Comparison of ENCODE assay signal across 13 cellular contexts in the genomic region with DNA sequence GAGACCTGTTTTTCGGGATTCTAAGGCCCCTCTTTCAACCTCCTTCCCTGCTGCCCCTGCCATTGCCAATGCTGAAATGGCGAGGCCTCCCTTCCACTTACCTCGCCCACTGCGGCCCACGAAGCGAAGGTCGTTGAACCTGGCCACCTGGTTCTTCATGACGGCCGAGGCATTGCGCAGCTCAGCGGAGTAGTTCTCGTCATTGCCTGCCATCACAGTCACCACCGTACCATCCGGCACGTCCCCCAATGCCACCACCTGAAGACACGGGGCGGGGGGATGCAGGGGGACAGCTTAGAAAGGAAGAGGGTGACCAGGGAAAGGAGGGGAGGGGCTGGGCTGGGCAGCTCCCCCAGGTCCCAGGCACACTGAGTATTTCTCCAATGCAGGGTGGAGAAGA. TPM values are rescaled to one million over a fixed set of nuclear protein-coding genes. Genes with fewer than 3 reads are reported as not detected.
DNase-seq lines count a peak whose midpoint lies in the region; ATAC-seq and TF ChIP-seq lines count a peak whose summit lies in the region.
"Had no signal": no experiment of that assay in that cellular context is flagged by ENCODE, and none has a peak within 500 bp of the region (broad histone marks: within the 10 kb centered on the region; RNA-seq: fewer than 3 reads in every experiment).

No MANE protein-coding gene starts in this region.

- peak overlapping the region; percentile 85 for H3K27ac Mint-ChIP-seq in activated CD4-positive, alpha-beta T cell treated with anti-CD3 and anti-CD28 coated beads, Interleukin-2, amount 10 ng/mL, durations not matched to agents 7 days and 5 days
- peak overlapping the region; percentile 100 for H3K27ac Mint-ChIP-seq in central memory CD8-positive, alpha-beta T cell (ENCODE audit: low read depth)
- H3K27ac Mint-ChIP-seq in stimulated activated effector memory CD8-positive, alpha-beta T cell treated with anti-CD3 and anti-CD28 coated beads, Interleukin-12 subunit alpha, Interleukin-12 subunit beta, amount 100 ng/mL, for 72 hours: peak overlapping the region; percentile 73
- H3K27ac Mint-ChIP-seq: type B pancreatic cell had no signal

- CTCF ChIA-PET in activated CD4-positive, alpha-beta T cell treated with anti-CD3 and anti-CD28 coated beads, Interleukin-2, amount 10 ng/mL, durations not matched to agents 7 days and 5 days (lab: Charles Lee): interaction anchor here (0.6 to 9.2 kb wide), 7 partner anchors 10 to 173 kb away, joined by 3 to 51 read pairs (median 6); no protein-coding TSS in a partner anchor

- H3K4me3 Mint-ChIP-seq in activated CD4-positive, alpha-beta T cell treated with anti-CD3 and anti-CD28 coated beads, Interleukin-2, amount 10 ng/mL, durations not matched to agents 7 days and 5 days: peak overlapping the region; percentile 94
- peak overlapping the region; percentile 96 for H3K4me3 Mint-ChIP-seq in central memory CD8-positive, alpha-beta T cell
- peak overlapping the region; percentile 92 for H3K4me3 Mint-ChIP-seq in stimulated activated effector memory CD8-positive, alpha-beta T cell treated with anti-CD3 and anti-CD28 coated beads, Interleukin-12 subunit alpha, Interleukin-12 subunit beta, amount 100 ng/mL, for 72 hours

- peaks cover 64% of the 10 kb centered on the region for H3K4me1 Mint-ChIP-seq in activated CD4-positive, alpha-beta T cell treated with anti-CD3 and anti-CD28 coated beads, Interleukin-2, amount 10 ng/mL, durations not matched to agents 7 days and 5 days
- H3K4me1 Mint-ChIP-seq in central memory CD8-positive, alpha-beta T cell: peaks cover 43% of the 10 kb centered on the region
- peaks cover 61% of the 10 kb centered on the region for H3K4me1 Mint-ChIP-seq in stimulated activated effector memory CD8-positive, alpha-beta T cell treated with anti-CD3 and anti-CD28 coated beads, Interleukin-12 subunit alpha, Interleukin-12 subunit beta, amount 100 ng/mL, for 72 hours

- no peak for ATAC-seq in central memory CD8-positive, alpha-beta T cell (replicated peaks; ENCODE audit: extremely low read depth, poor library complexity, severe bottlenecking)
- ATAC-seq in stimulated activated effector memory CD8-positive, alpha-beta T cell treated with anti-CD3 and anti-CD28 coated beads, Interleukin-12 subunit alpha, Interleukin-12 subunit beta, amount 100 ng/mL, for 72 hours: no peak

- intact Hi-C loops in cardiac septum (cut with DNase I): no loop called here

- peaks cover 77% of the 10 kb centered on the region for H3K27me3 ChIP-seq in BE2C
- peaks cover 23% of the 10 kb centered on the region for H3K27me3 ChIP-seq in SJCRH30

- no peak for TF ChIP-seq POLR2A in NB4 (IDR thresholded peaks at IDR 0.05; ENCODE audit: extremely low read depth, insufficient read length)

- no peak for TF ChIP-seq CTCF in NB4 (IDR thresholded peaks at IDR 0.05; ENCODE audit: low read depth, low read length)
- no peak for TF ChIP-seq CTCF in BE2C (IDR thresholded peaks at IDR 0.05; ENCODE audit: low read depth, low read length)

- H3K36me3 ChIP-seq in BE2C (no peaks in the 10 kb centered on the region), SJCRH30 (no peaks in the 10 kb centered on the region)

- DNase-seq in activated CD4-positive, alpha-beta T cell treated with anti-CD3 and anti-CD28 coated beads, Interleukin-2, amount 10 ng/mL, durations not matched to agents 7 days and 5 days: no peak
- DNase-seq in activated CD4-positive, alpha-beta T cell treated with anti-CD3 and anti-CD28 coated beads, Interleukin-2, amount 50 U/mL, for 4 hours: no peak
- DNase-seq in NB4 (ENCODE audit: low read depth) (no peak), BE2C (no peak), cardiac septum (ENCODE audit: low spot score) (no peak), SJCRH30 (no peak)
- DNase-seq in central memory CD8-positive, alpha-beta T cell (ENCODE audit: low spot score in 2 of 2): no peak
- DNase-seq in stimulated activated effector memory CD8-positive, alpha-beta T cell treated with anti-CD3 and anti-CD28 coated beads, Interleukin-12 subunit alpha, Interleukin-12 subunit beta, amount 100 ng/mL, for 72 hours (ENCODE audit: low spot score in 2 of 2): no peak
- DNase-seq: activated CD4-positive, CD25-positive, alpha-beta regulatory T cell; NCI-H1105 treated with DMSO at 0.1 percent for 48 hours; NCI-H524; occipital lobe had no signal

- H3K36me3 Mint-ChIP-seq in activated CD4-positive, alpha-beta T cell treated with anti-CD3 and anti-CD28 coated beads, Interleukin-2, amount 10 ng/mL, durations not matched to agents 7 days and 5 days (ENCODE audit: low read depth): peaks cover 74% of the 10 kb centered on the region
- H3K36me3 Mint-ChIP-seq in central memory CD8-positive, alpha-beta T cell (ENCODE audit: insufficient read depth): peaks cover 84% of the 10 kb centered on the region
- peaks cover 95% of the 10 kb centered on the region for H3K36me3 Mint-ChIP-seq in stimulated activated effector memory CD8-positive, alpha-beta T cell treated with anti-CD3 and anti-CD28 coated beads, Interleukin-12 subunit alpha, Interleukin-12 subunit beta, amount 100 ng/mL, for 72 hours
- H3K36me3 Mint-ChIP-seq: type B pancreatic cell had no signal

- H3K9me3 ChIP-seq in BE2C (no peaks in the 10 kb centered on the region), SJCRH30 (replicated peaks) (no peaks in the 10 kb centered on the region)

- POLR2A ChIA-PET in activated CD4-positive, alpha-beta T cell treated with anti-CD3 and anti-CD28 coated beads, Interleukin-2, amount 10 ng/mL, durations not matched to agents 7 days and 5 days (lab: Charles Lee): interaction anchor here (0.9 kb wide), 1 partner anchor 95 kb away, joined by 3 read pairs; no protein-coding TSS in a partner anchor

- no peaks in the 10 kb centered on the region for H3K9me3 Mint-ChIP-seq in activated CD4-positive, alpha-beta T cell treated with anti-CD3 and anti-CD28 coated beads, Interleukin-2, amount 10 ng/mL, durations not matched to agents 7 days and 5 days
- H3K9me3 Mint-ChIP-seq in central memory CD8-positive, alpha-beta T cell: no peaks in the 10 kb centered on the region
- H3K9me3 Mint-ChIP-seq in stimulated activated effector memory CD8-positive, alpha-beta T cell treated with anti-CD3 and anti-CD28 coated beads, Interleukin-12 subunit alpha, Interleukin-12 subunit beta, amount 100 ng/mL, for 72 hours: no peaks in the 10 kb centered on the region
- H3K9me3 Mint-ChIP-seq: type B pancreatic cell had no signal

- no peaks in the 10 kb centered on the region for H3K4me1 ChIP-seq in BE2C
- H3K4me1 ChIP-seq in SJCRH30: no peaks in the 10 kb centered on the region

- H3K27ac ChIP-seq in SJCRH30: no peak overlapping the region

- no peaks in the 10 kb centered on the region for H3K27me3 Mint-ChIP-seq in activated CD4-positive, alpha-beta T cell treated with anti-CD3 and anti-CD28 coated beads, Interleukin-2, amount 10 ng/mL, durations not matched to agents 7 days and 5 days
- H3K27me3 Mint-ChIP-seq in central memory CD8-positive, alpha-beta T cell: no peaks in the 10 kb centered on the region

- H3K4me3 ChIP-seq in NB4 (ENCODE audit: low read depth, low read length): peak overlapping the region; percentile 80
- no peak overlapping the region for H3K4me3 ChIP-seq in BE2C (ENCODE audit: low read depth, low read length)
- no peak overlapping the region for H3K4me3 ChIP-seq in SJCRH30

RNA-seq across cellular contexts. Expression of a gene that starts 2.6 kb away (rescaled TPM):
- total RNA-seq in activated CD4-positive, alpha-beta T cell treated with anti-CD3 and anti-CD28 coated beads, Interleukin-2, amount 10 ng/mL, durations not matched to agents 7 days and 5 days: 100 to 1,000 TPM; 108 to 125 TPM
- not detected for polyA plus RNA-seq in BE2C (2012; ENCODE audit: insufficient read depth, insufficient read length, low read depth)
- total RNA-seq in cardiac septum: 0.51 TPM
- total RNA-seq in SJCRH30 (2014; rRNA removed; shearing (Covaris generic)): 0.02 TPM in 1 of 2 replicates, not detected in the other

Comparison
In these comparisons a context has a peak if more than half of its experiments do, and no peak if none do; other contexts are left out.
1. RNA of a gene that starts 2.6 kb away (total RNA-seq): 108 to 125 TPM in activated CD4-positive, alpha-beta T cell treated with anti-CD3 and anti-CD28 coated beads, Interleukin-2, amount 10 ng/mL, durations not matched to agents 7 days and 5 days; 0.51 TPM in cardiac septum (single experiment) and 0.02 TPM in SJCRH30; every median in the first group is over 10 times any median in the second.
2. Peak in every context shown above with its lines, with median percentiles within 50 percentile points of each other: H3K27ac Mint-ChIP-seq and H3K4me3 Mint-ChIP-seq.